15 cellular contexts compared by ENCODE assay signal in the genomic region with DNA sequence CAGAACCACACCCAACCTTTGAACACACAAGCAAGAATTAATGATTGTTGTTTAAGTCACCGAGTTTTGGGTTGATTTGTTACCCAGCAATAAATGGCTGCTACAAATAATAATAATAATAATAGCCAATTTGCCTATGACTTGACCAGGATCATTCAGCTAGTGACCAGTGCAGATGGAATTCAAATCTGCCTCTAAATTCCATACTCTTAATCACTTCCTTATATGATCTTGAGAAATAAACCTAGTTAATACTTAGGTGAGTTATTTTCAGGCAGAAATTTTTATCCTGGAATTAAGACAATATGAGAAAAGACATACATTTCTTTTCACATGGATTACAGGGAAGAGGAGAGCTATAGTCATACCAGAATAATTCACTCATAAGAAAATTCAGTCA.
DNase-seq lines count a peak whose midpoint lies in the region; ATAC-seq and TF ChIP-seq lines count a peak whose summit lies in the region.
"Had no signal": no experiment of that assay in that cellular context is flagged by ENCODE, and none has a peak within 500 bp of the region (broad histone marks: within the 10 kb centered on the region; RNA-seq: fewer than 3 reads in every experiment).

No MANE protein-coding gene starts in this region.

- peaks cover 14% of the 10 kb centered on the region for H3K4me1 Mint-ChIP-seq in mesothelial cell of epicardium
- H3K4me1 Mint-ChIP-seq: CD4-positive, CD25-positive, alpha-beta regulatory T cell had no signal

- no peak overlapping the region for H3K9ac ChIP-seq in PC-3 (ENCODE audit: low read length)

- H3K27me3 Mint-ChIP-seq in mesothelial cell of epicardium (ENCODE audit: low read depth) = no peaks in the 10 kb centered on the region

- H3F3A ChIP-seq in PC-3 (ENCODE audit: low read length, unreplicated experiment) = no peaks in the 10 kb centered on the region

- no peak overlapping the region for H2AFZ ChIP-seq in PC-3 (ENCODE audit: low read length)

- no peak for TF ChIP-seq POLR2A in lower leg skin (IDR thresholded peaks at IDR 0.05)

- H3K9me3 Mint-ChIP-seq in mesothelial cell of epicardium = no peaks in the 10 kb centered on the region
- H3K9me3 Mint-ChIP-seq: activated naive CD4-positive, alpha-beta T cell treated with anti-CD3 and anti-CD28 coated beads, Interleukin-2, amount 50 U/mL, for 72 hours; CD4-positive, CD25-positive, alpha-beta regulatory T cell; T-helper 1 cell treated with Interleukin-12 subunit alpha and Interleukin-12 subunit beta and Interleukin-4 antibody, amounts not matched to agents 30 μg/mL and 1 μg/mL, for 36 hours had no signal

- WGBS in lower leg skin, 2 donors = 88 to 96% methylated on average over 1 of the region's 1 CpG

- H3K4me1 ChIP-seq in PC-3 (ENCODE audit: insufficient read depth, low read length) = peaks cover 35% of the 10 kb centered on the region
- peaks cover 0 to 82% (median 49%) of the 10 kb centered on the region in 4 donors for H3K4me1 ChIP-seq in tibial artery

- no peak for TF ChIP-seq CTCF in PC-3 (conservative IDR thresholded peaks at IDR 0.05; ENCODE audit: low read depth, low read length)
- no peak for TF ChIP-seq CTCF in choroid plexus epithelial cell (conservative IDR thresholded peaks at IDR 0.05; ENCODE audit: low read depth, low read length)
- TF ChIP-seq CTCF in mesothelial cell of epicardium (IDR thresholded peaks at IDR 0.05; ENCODE audit: unreplicated experiment) = no peak
- no peak for TF ChIP-seq CTCF in tibial artery (IDR thresholded peaks at IDR 0.05)
- TF ChIP-seq CTCF in lower leg skin (IDR thresholded peaks at IDR 0.05) = no peak

- no peaks in the 10 kb centered on the region for H3K36me3 Mint-ChIP-seq in mesothelial cell of epicardium
- H3K36me3 Mint-ChIP-seq: activated naive CD4-positive, alpha-beta T cell treated with anti-CD3 and anti-CD28 coated beads, Interleukin-2, amount 50 U/mL, for 72 hours; CD4-positive, CD25-positive, alpha-beta regulatory T cell had no signal

- no peaks in the 10 kb centered on the region for H3K9me3 ChIP-seq in PC-3 (ENCODE audit: low read length)
- no peaks in the 10 kb centered on the region for H3K9me3 ChIP-seq in tibial artery
- H3K9me3 ChIP-seq: testis had no signal

- H3K4me3 Mint-ChIP-seq in mesothelial cell of epicardium = no peak overlapping the region
- H3K4me3 Mint-ChIP-seq: activated CD4-positive, alpha-beta T cell treated with anti-CD3 and anti-CD28 coated beads for 36 hours; CD4-positive, CD25-positive, alpha-beta regulatory T cell; T-helper 1 cell treated with Interleukin-12 subunit alpha and Interleukin-12 subunit beta and Interleukin-4 antibody, amounts not matched to agents 30 μg/mL and 1 μg/mL, for 36 hours had no signal

- no peaks in the 10 kb centered on the region for H4K20me1 ChIP-seq in PC-3 (ENCODE audit: low read length)

- peak overlapping the region; percentile 6 for H3K4me2 ChIP-seq in PC-3 (ENCODE audit: low read length)

- ATAC-seq in PC-3 (no peak), GM19035 (IDR thresholded peaks at IDR 0.05; ENCODE audit: unreplicated experiment) (no peak), HG02798 (IDR thresholded peaks at IDR 0.05; ENCODE audit: poor library complexity, unreplicated experiment) (no peak)
- ATAC-seq: GM12878 had no signal

- H3K27ac ChIP-seq in PC-3 (ENCODE audit: low read length) (peak overlapping the region; percentile 84), tibial artery (peak overlapping the region; percentile 81 to 87)

- no TSS peak for BruUV-seq in PC-3 (replicated peaks; lab: Mats Ljungman, UMichigan)

- no peaks in the 10 kb centered on the region for H3K79me2 ChIP-seq in PC-3 (ENCODE audit: low read length)

- no peaks in the 10 kb centered on the region for H3K36me3 ChIP-seq in PC-3 (ENCODE audit: low read depth, low read length)
- no peaks in the 10 kb centered on the region for H3K36me3 ChIP-seq in tibial artery

- DNase-seq in PC-3 (peak; percentile 66), choroid plexus epithelial cell (ENCODE audit: low read depth) (peak; percentile 63), mesothelial cell of epicardium (ENCODE audit: low spot score in 2 of 2, unreplicated experiment in 2 of 2) (no peak), tibial artery (no peak), NCI-H446 (lab: John Stamatoyannopoulos, UW) (no peak), lower leg skin (ENCODE audit: low spot score in 2 of 2) (no peak)
- DNase-seq: activated CD4-positive, alpha-beta T cell treated with anti-CD3 and anti-CD28 coated beads for 36 hours; CD4-positive, CD25-positive, alpha-beta regulatory T cell; nucleus accumbens; testis had no signal

- H3K9me2 ChIP-seq in PC-3 (replicated peaks; ENCODE audit: low read length) = no peaks in the 10 kb centered on the region

- intact Hi-C loops in PC-3 (cut with micrococcal nuclease) = no loop called here
- intact Hi-C loops in tibial artery (cut with DNase I; ENCODE audit: low total_unique reads) = no loop called here
- intact Hi-C loops in lower leg skin (cut with DNase I; ENCODE audit: low total_unique reads) = no loop called here

- H3K27me3 ChIP-seq in PC-3 (ENCODE audit: low read length) (no peaks in the 10 kb centered on the region), tibial artery (no peaks in the 10 kb centered on the region)
- H3K27me3 ChIP-seq: testis had no signal

- CTCF ChIA-PET in PC-3 (lab: Charles Lee) = interaction anchor here (0.6 kb wide), 1 partner anchor 120 kb away, joined by 3 read pairs; no protein-coding TSS in a partner anchor

- peak overlapping the region; percentile 17 for H3K27ac Mint-ChIP-seq in mesothelial cell of epicardium
- H3K27ac Mint-ChIP-seq: activated CD4-positive, alpha-beta T cell treated with anti-CD3 and anti-CD28 coated beads for 36 hours; activated naive CD4-positive, alpha-beta T cell treated with anti-CD3 and anti-CD28 coated beads, Interleukin-2, amount 50 U/mL, for 72 hours; CD4-positive, CD25-positive, alpha-beta regulatory T cell; T-helper 1 cell treated with Interleukin-12 subunit alpha and Interleukin-12 subunit beta and Interleukin-4 antibody, amounts not matched to agents 30 μg/mL and 1 μg/mL, for 36 hours had no signal

- H3K4me3 ChIP-seq in PC-3 (ENCODE audit: low read length) (no peak overlapping the region), choroid plexus epithelial cell (ENCODE audit: low read depth, low read length) (no peak overlapping the region), tibial artery (no peak overlapping the region), lower leg skin (ENCODE audit: low read depth, poor library complexity, severe bottlenecking) (no peak overlapping the region)
- H3K4me3 ChIP-seq: GM12878, testis had no signal

- POLR2A ChIA-PET in PC-3 (lab: Charles Lee; ENCODE audit: unreplicated experiment) = interaction anchor here (0.6 kb wide), 1 partner anchor 265 kb away, joined by 4 read pairs; no protein-coding TSS in a partner anchor

Comparison
In these comparisons a context has a peak if more than half of its experiments do, and no peak if none do; other contexts are left out.
1. DNase-seq: peak in PC-3 (single experiment) and choroid plexus epithelial cell (single experiment); none in mesothelial cell of epicardium (0 of 2), tibial artery (0 of 2), NCI-H446 (0 of 2) and lower leg skin (0 of 2).